ENCODE assay signal across 1 cellular context in the genomic region with DNA sequence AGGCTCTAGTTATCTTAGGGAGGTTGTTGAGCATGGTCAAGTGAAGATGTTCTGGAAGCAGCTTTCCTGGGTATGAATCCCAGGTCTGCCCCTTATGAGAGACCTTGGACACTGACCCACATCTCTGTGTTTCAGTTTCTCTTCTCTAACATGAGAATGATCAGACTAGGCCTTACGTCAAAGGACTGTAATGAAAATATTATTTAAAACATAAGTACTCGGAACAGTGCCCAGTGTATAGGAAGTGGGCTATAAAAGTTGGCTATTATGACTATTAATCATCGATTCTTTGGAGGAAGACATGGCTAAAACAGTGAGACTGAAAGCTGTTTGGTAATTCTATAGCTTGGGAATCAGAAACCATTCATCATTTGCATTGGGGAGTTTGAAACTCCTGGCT.
TF ChIP-seq lines count a peak whose summit lies in the region.

No MANE protein-coding gene starts in this region.

TF ChIP-seq in SK-N-SH treated with all-trans-retinoic acid at 6 μM for 48 hours, 23 proteins besides CTCF, POLR2A, EP300 and RAD21:
- TF ChIP-seq RARB (CRISPR knock-in tag; IDR thresholded peaks at IDR 0.05) (no peak), ISL1 (CRISPR knock-in tag; IDR thresholded peaks at IDR 0.05) (no peak), SNAI2 (CRISPR knock-in tag; IDR thresholded peaks at IDR 0.05) (no peak), ZNF8 (CRISPR knock-in tag; IDR thresholded peaks at IDR 0.05) (no peak), ESRRG (CRISPR knock-in tag; IDR thresholded peaks at IDR 0.05) (no peak), ZFP30 (CRISPR knock-in tag; IDR thresholded peaks at IDR 0.05) (no peak), TOX (CRISPR knock-in tag; IDR thresholded peaks at IDR 0.05; ENCODE audit: borderline replicate concordance) (no peak), ZFP3 (CRISPR knock-in tag; IDR thresholded peaks at IDR 0.05) (no peak), BACH2 (CRISPR knock-in tag; IDR thresholded peaks at IDR 0.05; ENCODE audit: borderline replicate concordance) (no peak)
- TF ChIP-seq, protein P1, sequence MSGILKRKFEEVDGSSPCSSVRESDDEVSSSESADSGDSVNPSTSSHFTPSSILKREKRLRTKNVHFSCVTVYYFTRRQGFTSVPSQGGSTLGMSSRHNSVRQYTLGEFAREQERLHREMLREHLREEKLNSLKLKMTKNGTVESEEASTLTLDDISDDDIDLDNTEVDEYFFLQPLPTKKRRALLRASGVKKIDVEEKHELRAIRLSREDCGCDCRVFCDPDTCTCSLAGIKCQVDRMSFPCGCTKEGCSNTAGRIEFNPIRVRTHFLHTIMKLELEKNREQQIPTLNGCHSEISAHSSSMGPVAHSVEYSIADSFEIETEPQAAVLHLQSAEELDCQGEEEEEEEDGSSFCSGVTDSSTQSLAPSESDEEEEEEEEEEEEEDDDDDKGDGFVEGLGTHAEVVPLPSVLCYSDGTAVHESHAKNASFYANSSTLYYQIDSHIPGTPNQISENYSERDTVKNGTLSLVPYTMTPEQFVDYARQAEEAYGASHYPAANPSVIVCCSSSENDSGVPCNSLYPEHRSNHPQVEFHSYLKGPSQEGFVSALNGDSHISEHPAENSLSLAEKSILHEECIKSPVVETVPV (CRISPR knock-in tag; IDR thresholded peaks at IDR 0.05), result no peak
- TF ChIP-seq, protein P2, sequence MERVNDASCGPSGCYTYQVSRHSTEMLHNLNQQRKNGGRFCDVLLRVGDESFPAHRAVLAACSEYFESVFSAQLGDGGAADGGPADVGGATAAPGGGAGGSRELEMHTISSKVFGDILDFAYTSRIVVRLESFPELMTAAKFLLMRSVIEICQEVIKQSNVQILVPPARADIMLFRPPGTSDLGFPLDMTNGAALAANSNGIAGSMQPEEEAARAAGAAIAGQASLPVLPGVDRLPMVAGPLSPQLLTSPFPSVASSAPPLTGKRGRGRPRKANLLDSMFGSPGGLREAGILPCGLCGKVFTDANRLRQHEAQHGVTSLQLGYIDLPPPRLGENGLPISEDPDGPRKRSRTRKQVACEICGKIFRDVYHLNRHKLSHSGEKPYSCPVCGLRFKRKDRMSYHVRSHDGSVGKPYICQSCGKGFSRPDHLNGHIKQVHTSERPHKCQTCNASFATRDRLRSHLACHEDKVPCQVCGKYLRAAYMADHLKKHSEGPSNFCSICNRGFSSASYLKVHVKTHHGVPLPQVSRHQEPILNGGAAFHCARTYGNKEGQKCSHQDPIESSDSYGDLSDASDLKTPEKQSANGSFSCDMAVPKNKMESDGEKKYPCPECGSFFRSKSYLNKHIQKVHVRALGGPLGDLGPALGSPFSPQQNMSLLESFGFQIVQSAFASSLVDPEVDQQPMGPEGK (CRISPR knock-in tag; IDR thresholded peaks at IDR 0.05; ENCODE audit: borderline replicate concordance), result no peak
- TF ChIP-seq, protein P3, sequence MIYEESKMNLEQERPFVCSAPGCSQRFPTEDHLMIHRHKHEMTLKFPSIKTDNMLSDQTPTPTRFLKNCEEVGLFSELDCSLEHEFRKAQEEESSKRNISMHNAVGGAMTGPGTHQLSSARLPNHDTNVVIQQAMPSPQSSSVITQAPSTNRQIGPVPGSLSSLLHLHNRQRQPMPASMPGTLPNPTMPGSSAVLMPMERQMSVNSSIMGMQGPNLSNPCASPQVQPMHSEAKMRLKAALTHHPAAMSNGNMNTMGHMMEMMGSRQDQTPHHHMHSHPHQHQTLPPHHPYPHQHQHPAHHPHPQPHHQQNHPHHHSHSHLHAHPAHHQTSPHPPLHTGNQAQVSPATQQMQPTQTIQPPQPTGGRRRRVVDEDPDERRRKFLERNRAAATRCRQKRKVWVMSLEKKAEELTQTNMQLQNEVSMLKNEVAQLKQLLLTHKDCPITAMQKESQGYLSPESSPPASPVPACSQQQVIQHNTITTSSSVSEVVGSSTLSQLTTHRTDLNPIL (CRISPR knock-in tag; IDR thresholded peaks at IDR 0.05; ENCODE audit: low read depth), result no peak
- TF ChIP-seq, protein P4, sequence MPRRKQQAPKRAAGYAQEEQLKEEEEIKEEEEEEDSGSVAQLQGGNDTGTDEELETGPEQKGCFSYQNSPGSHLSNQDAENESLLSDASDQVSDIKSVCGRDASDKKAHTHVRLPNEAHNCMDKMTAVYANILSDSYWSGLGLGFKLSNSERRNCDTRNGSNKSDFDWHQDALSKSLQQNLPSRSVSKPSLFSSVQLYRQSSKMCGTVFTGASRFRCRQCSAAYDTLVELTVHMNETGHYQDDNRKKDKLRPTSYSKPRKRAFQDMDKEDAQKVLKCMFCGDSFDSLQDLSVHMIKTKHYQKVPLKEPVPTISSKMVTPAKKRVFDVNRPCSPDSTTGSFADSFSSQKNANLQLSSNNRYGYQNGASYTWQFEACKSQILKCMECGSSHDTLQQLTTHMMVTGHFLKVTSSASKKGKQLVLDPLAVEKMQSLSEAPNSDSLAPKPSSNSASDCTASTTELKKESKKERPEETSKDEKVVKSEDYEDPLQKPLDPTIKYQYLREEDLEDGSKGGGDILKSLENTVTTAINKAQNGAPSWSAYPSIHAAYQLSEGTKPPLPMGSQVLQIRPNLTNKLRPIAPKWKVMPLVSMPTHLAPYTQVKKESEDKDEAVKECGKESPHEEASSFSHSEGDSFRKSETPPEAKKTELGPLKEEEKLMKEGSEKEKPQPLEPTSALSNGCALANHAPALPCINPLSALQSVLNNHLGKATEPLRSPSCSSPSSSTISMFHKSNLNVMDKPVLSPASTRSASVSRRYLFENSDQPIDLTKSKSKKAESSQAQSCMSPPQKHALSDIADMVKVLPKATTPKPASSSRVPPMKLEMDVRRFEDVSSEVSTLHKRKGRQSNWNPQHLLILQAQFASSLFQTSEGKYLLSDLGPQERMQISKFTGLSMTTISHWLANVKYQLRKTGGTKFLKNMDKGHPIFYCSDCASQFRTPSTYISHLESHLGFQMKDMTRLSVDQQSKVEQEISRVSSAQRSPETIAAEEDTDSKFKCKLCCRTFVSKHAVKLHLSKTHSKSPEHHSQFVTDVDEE (CRISPR knock-in tag; IDR thresholded peaks at IDR 0.05), result no peak
